In genomic region chr14:89615421-89615820, GRCh38 we compare ENCODE assay signal across 14 cellular contexts.
DNase-seq lines count a peak whose midpoint lies in the region; ATAC-seq and TF ChIP-seq lines count a peak whose summit lies in the region.
"Had no signal": no experiment of that assay in that cellular context is flagged by ENCODE, and none has a peak within 500 bp of the region (broad histone marks: within the 10 kb centered on the region; RNA-seq: fewer than 3 reads in every experiment).

No MANE protein-coding gene starts in this region.

- H3K27ac ChIP-seq in left ventricle myocardium inferior (replicated peaks) = peak overlapping the region; percentile 90

- CTCF ChIA-PET in activated B cell treated with CpG ODN at 0.5 μM for 24 hours (lab: Charles Lee) = interaction anchor here (0.9 kb wide), 1 partner anchor 151 kb away, joined by 3 read pairs; no protein-coding TSS in a partner anchor

- no peaks in the 10 kb centered on the region for H3K9me3 Mint-ChIP-seq in activated B cell treated with CpG ODN at 0.5 μM for 24 hours

- H3K36me3 Mint-ChIP-seq in activated B cell treated with CpG ODN at 0.5 μM for 24 hours (ENCODE audit: low read depth) = peaks cover 6% of the 10 kb centered on the region

- H3K4me1 ChIP-seq in left ventricle myocardium inferior (peaks cover 55% of the 10 kb centered on the region), iPS-15b (ENCODE audit: control insufficient read depth, insufficient read depth, low read length) (peaks cover 34% of the 10 kb centered on the region)

- H3K4me1 Mint-ChIP-seq in activated B cell treated with CpG ODN at 0.5 μM for 24 hours = peaks cover 68% of the 10 kb centered on the region

- no peak overlapping the region for H3K9ac ChIP-seq in iPS-15b (ENCODE audit: low read depth, low read length)

- H3K9me3 ChIP-seq in left ventricle myocardium inferior (replicated peaks) = no peaks in the 10 kb centered on the region
- no peaks in the 10 kb centered on the region for H3K9me3 ChIP-seq in iPS-15b (ENCODE audit: control insufficient read depth, insufficient read depth, low read length)
- H3K9me3 ChIP-seq: BE2C had no signal

- DNase-seq in left ventricle myocardium inferior = no peak
- DNase-seq in Right ventricle myocardium superior = no peak
- no peak for DNase-seq in activated B cell treated with CpG ODN at 0.5 μM for 24 hours
- peak; percentile 30 for DNase-seq in superior temporal gyrus (ENCODE audit: extremely low spot score)
- no peak for DNase-seq in hippocampal formation (lab: John Stamatoyannopoulos, UW)
- no peak for DNase-seq in stimulated activated CD4-positive, alpha-beta T cell treated with anti-CD3 and anti-CD28 coated beads, Interleukin-1b, Interleukin-23, amount 100 ng/mL, for 48 hours
- DNase-seq: activated gamma-delta T cell, BE2C, dorsolateral prefrontal cortex, IMR-90, mammary epithelial cell, NCI-H2081 had no signal

- TF ChIP-seq CTCF in left ventricle myocardium inferior (IDR thresholded peaks at IDR 0.05; ENCODE audit: borderline replicate concordance) (no peak), activated B cell treated with CpG ODN at 0.5 μM for 24 hours (IDR thresholded peaks at IDR 0.05) (no peak)

- intact Hi-C loops in left ventricle myocardium inferior (cut with micrococcal nuclease) (no loop called here), Right ventricle myocardium superior (cut with DNase I) (loop anchor here (5.0 kb wide), 1 partner anchor 193 kb away; no protein-coding TSS in a partner anchor), activated B cell treated with CpG ODN at 0.5 μM for 24 hours (cut with micrococcal nuclease) (loop anchor here (2.0 to 5.0 kb wide), 4 partner anchors 37 to 575 kb away; no protein-coding TSS in a partner anchor)

- no peaks in the 10 kb centered on the region for H3K27me3 Mint-ChIP-seq in activated B cell treated with CpG ODN at 0.5 μM for 24 hours

- ATAC-seq in Right ventricle myocardium superior (ENCODE audit: poor library complexity) = no peak
- ATAC-seq in activated B cell treated with CpG ODN at 0.5 μM for 24 hours (ENCODE audit: low read depth) = no peak
- no peak for ATAC-seq in HG02798 (IDR thresholded peaks at IDR 0.05; ENCODE audit: poor library complexity, unreplicated experiment)

- POLR2A ChIA-PET in activated B cell treated with CpG ODN at 0.5 μM for 24 hours (lab: Charles Lee) = interaction anchor here (0.7 to 1.4 kb wide), 2 partner anchors 12 to 156 kb away, joined by 3 to 7 read pairs; no protein-coding TSS in a partner anchor

- H3K27ac Mint-ChIP-seq in activated B cell treated with CpG ODN at 0.5 μM for 24 hours = no peak overlapping the region

- H3K36me3 ChIP-seq in left ventricle myocardium inferior (no peaks in the 10 kb centered on the region), iPS-15b (ENCODE audit: control insufficient read depth, insufficient read depth, low read length) (no peaks in the 10 kb centered on the region)
- H3K36me3 ChIP-seq: BE2C had no signal

- H3K27me3 ChIP-seq in left ventricle myocardium inferior (ENCODE audit: low read depth) (no peaks in the 10 kb centered on the region), iPS-15b (ENCODE audit: control insufficient read depth, insufficient read depth, low read length) (no peaks in the 10 kb centered on the region)
- H3K27me3 ChIP-seq: BE2C, dorsolateral prefrontal cortex had no signal

- peak overlapping the region; percentile 58 for H3K4me3 Mint-ChIP-seq in activated B cell treated with CpG ODN at 0.5 μM for 24 hours

- H3K4me3 ChIP-seq in left ventricle myocardium inferior (peak overlapping the region; percentile 83), iPS-15b (ENCODE audit: low read depth, low read length) (peak overlapping the region; percentile 4)
